In genomic region chrX:53544936-53545335, GRCh38 we compare ENCODE assay signal across 24 cellular contexts.
A peak's percentile ranks its signal among the peaks of the same experiment; 100 is the strongest.
DNase-seq lines count a peak whose midpoint lies in the region; ATAC-seq, FAIRE-seq and TF ChIP-seq lines count a peak whose summit lies in the region.
"Had no signal": no experiment of that assay in that cellular context is flagged by ENCODE, and none has a peak within 500 bp of the region (broad histone marks: within the 10 kb centered on the region; RNA-seq: fewer than 3 reads in every experiment).

No MANE protein-coding gene starts in this region.

- no peak for TF ChIP-seq RAD21 in A549 (conservative IDR thresholded peaks at IDR 0.05 in 1 of 2, IDR thresholded peaks at IDR 0.05 in 1 of 2)

- no peak overlapping the region for H3K4me2 ChIP-seq in A549

- TF ChIP-seq POLR2A in A549 (IDR thresholded peaks at IDR 0.05; ENCODE audit: low read length): no peak

- DNase-seq in DMS79 treated with DMSO at 0.1 percent for 48 hours (lab: John Stamatoyannopoulos, UW) (peak; percentile 2), DMS79 (lab: John Stamatoyannopoulos, UW) (no peak), A549 (ENCODE audit: low read depth in 1 of 2, low spot score in 1 of 2) (no peak), HEK293T (ENCODE audit: extremely low spot score) (peak; percentile 26), WERI-Rb-1 (no peak), NCI-H1105 treated with DMSO at 0.1 percent for 48 hours (lab: John Stamatoyannopoulos, UW) (no peak), D341Med (ENCODE audit: low spot score) (no peak)
- DNase-seq in activated CD4-positive, alpha-beta T cell treated with anti-CD3 and anti-CD28 coated beads for 48 hours: no peak
- DNase-seq: CD8-positive, alpha-beta memory T cell; GDM1; Karpas-422; MV-4-11; NCI-H1417; NCI-H1694 treated with DMSO at 0.1 percent for 48 hours; NCI-H2081 treated with DMSO at 0.1 percent for 48 hours; NCI-H2227 treated with DMSO at 0.1 percent for 48 hours; NCI-H524; NCI-H774; Right ventricle myocardium superior had no signal

- H3K27ac ChIP-seq in A549: no peak overlapping the region
- no peak overlapping the region for H3K27ac ChIP-seq in WERI-Rb-1
- H3K27ac ChIP-seq: C4-2B had no signal

- peaks cover 11% of the 10 kb centered on the region for H3K27me3 ChIP-seq in WERI-Rb-1 (ENCODE audit: insufficient read depth, low read depth, severe bottlenecking)

- H3K4me3 ChIP-seq in A549 (no peak overlapping the region), WERI-Rb-1 (ENCODE audit: low read depth, low read length) (no peak overlapping the region)

- CTCF ChIA-PET in A549 (lab: Yijun Ruan, JAX) (no interaction called here), HEK293T (lab: Yijun Ruan, JAX) (no interaction called here)

- peaks cover 8% of the 10 kb centered on the region for H3K4me1 ChIP-seq in A549

- WGBS in A549 (ENCODE audit: missing lambda C conversion rate): 93% methylated on average over 7 of the region's 9 CpGs

- no peak for TF ChIP-seq EP300 in A549 (IDR thresholded peaks at IDR 0.05)

- peaks cover 64% of the 10 kb centered on the region for H3K36me3 ChIP-seq in WERI-Rb-1

- H3K9me3 ChIP-seq in A549: no peaks in the 10 kb centered on the region
- H3K9me3 ChIP-seq in WERI-Rb-1 (ENCODE audit: severe bottlenecking): no peaks in the 10 kb centered on the region

- TF ChIP-seq CTCF in A549 (IDR thresholded peaks at IDR 0.05): no peak
- TF ChIP-seq CTCF in WERI-Rb-1 (IDR thresholded peaks at IDR 0.05; ENCODE audit: low read depth, low read length): 0 out of 2 replicates have a peak, but pooled peaks have one; percentile 5

- ATAC-seq in A549: peak; percentile 27 to 52; a peak in 4 of 6 replicates

- POLR2A ChIA-PET in A549 (lab: Yijun Ruan, JAX): no interaction called here
- POLR2A ChIA-PET in HEK293T (lab: Yijun Ruan, JAX): no interaction called here

- FAIRE-seq in A549 (lab: Jason Lieb, UNC): no peak
- FAIRE-seq: D721Med, GM19239, H1, RCC 7860 had no signal

TF ChIP-seq in A549, 52 proteins besides CTCF, POLR2A, EP300 and RAD21:
- TF ChIP-seq PBX3 (IDR thresholded peaks at IDR 0.05): no peak

TF ChIP-seq in HEK293T, 16 proteins besides CTCF, POLR2A, EP300 and RAD21:
- TF ChIP-seq ARNT (IDR thresholded peaks at IDR 0.05): no peak
- TF ChIP-seq L3MBTL2 (conservative IDR thresholded peaks at IDR 0.05): no peak
- TF ChIP-seq PKNOX1 (IDR thresholded peaks at IDR 0.05): no peak
- no peak for TF ChIP-seq FOXA1 (IDR thresholded peaks at IDR 0.05)
- TF ChIP-seq LEF1 (IDR thresholded peaks at IDR 0.05; ENCODE audit: borderline replicate concordance): no peak
- no peak for TF ChIP-seq CTBP1 (IDR thresholded peaks at IDR 0.05; ENCODE audit: borderline replicate concordance)
- no peak for TF ChIP-seq TARDBP (IDR thresholded peaks at IDR 0.05)
- TF ChIP-seq FOXK2 (IDR thresholded peaks at IDR 0.05): no peak
- no peak for TF ChIP-seq BHLHE40 (IDR thresholded peaks at IDR 0.05; ENCODE audit: borderline replicate concordance)
- TF ChIP-seq FOXM1 (IDR thresholded peaks at IDR 0.05; ENCODE audit: borderline replicate concordance): no peak
- TF ChIP-seq NFRKB (IDR thresholded peaks at IDR 0.05): no peak
- no peak for TF ChIP-seq HDGF (IDR thresholded peaks at IDR 0.05; ENCODE audit: borderline replicate concordance)

Comparison
In these comparisons a context has a peak if more than half of its experiments do, and no peak if none do; other contexts are left out.
1. DNase-seq: peak in DMS79 treated with DMSO at 0.1 percent for 48 hours (single experiment) and HEK293T (single experiment); none in DMS79 (single experiment), A549 (0 of 2), WERI-Rb-1 (single experiment), NCI-H1105 treated with DMSO at 0.1 percent for 48 hours (single experiment), activated CD4-positive, alpha-beta T cell treated with anti-CD3 and anti-CD28 coated beads for 48 hours (single experiment) and D341Med (single experiment).